ENCODE assay signal across 12 cellular contexts in the genomic region with DNA sequence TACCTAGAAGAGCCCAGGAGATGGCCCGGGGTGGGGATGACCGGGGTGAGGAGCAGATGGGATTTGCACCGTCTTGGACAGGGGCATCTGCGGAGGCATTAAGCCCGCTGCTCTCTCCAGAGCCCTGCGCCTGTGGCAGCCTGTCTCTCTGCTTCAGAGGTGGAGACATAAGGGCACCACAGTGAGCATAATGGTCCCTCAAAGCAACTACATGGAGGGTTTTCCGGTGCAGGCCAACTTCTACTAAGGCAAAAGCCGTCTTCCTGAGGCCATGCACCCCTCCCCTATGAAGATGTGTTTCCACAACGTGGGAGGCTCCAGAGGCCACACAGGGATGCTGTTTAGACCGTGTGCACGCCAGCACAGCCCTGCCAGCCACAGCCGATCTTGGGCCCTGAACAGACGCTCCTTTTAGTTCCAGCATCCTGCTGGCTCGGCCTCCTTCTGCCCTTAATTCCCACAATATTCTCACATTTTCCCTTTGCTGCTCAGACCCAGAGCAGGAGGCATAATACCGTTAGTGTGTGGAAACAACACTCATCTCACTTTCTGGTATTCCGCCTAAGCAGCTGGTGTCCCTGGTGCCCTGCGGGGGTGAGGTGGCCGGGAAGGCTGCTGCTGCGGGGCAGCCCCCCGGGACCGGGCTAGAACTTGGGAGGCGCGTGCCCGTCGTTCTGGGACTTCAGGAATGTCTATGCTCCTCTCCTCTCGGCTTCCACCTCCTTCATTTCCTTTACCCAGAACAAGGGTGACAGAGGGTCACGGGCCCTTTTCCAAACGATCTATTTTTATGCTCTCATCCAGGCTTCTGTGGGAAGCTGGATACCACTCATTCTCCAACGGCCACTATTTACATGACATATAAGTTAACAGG.
DNase-seq lines count a peak whose midpoint lies in the region; ATAC-seq and TF ChIP-seq lines count a peak whose summit lies in the region.
"Had no signal": no experiment of that assay in that cellular context is flagged by ENCODE, and none has a peak within 500 bp of the region (broad histone marks: within the 10 kb centered on the region; RNA-seq: fewer than 3 reads in every experiment).

No MANE protein-coding gene starts in this region.

- no peak for TF ChIP-seq CTCF in left ventricle myocardium inferior (IDR thresholded peaks at IDR 0.05; ENCODE audit: borderline replicate concordance)

- peaks cover 77% of the 10 kb centered on the region for H3K4me1 ChIP-seq in left ventricle myocardium inferior

- peak overlapping the region; percentile 89 for H3K27ac ChIP-seq in left ventricle myocardium inferior (replicated peaks)

- peak overlapping the region; percentile 46 for H3K4me3 ChIP-seq in left ventricle myocardium inferior

- no peaks in the 10 kb centered on the region for H3K27me3 ChIP-seq in left ventricle myocardium inferior (ENCODE audit: low read depth)

- H3K36me3 ChIP-seq in left ventricle myocardium inferior: peaks cover 6% of the 10 kb centered on the region

- H3K9me3 ChIP-seq in left ventricle myocardium inferior (replicated peaks): no peaks in the 10 kb centered on the region

- intact Hi-C loops in left ventricle myocardium inferior (cut with micrococcal nuclease): no loop called here

- ATAC-seq in GM18517 (IDR thresholded peaks at IDR 0.05; ENCODE audit: unreplicated experiment): no peak

- DNase-seq in Ammon's horn (ENCODE audit: low spot score): peak; percentile 75
- peak in 39 of 58 donors; percentile 12 to 86 (median 51) for DNase-seq in anterior cingulate cortex (lab: John Stamatoyannopoulos, UW)
- peak; percentile 54 for DNase-seq in left ventricle myocardium inferior
- DNase-seq in retina: peak; percentile 52
- DNase-seq in stimulated activated CD4-positive, alpha-beta T cell treated with anti-CD3 and anti-CD28 coated beads, Interleukin-2, amount 100 ng/mL, for 48 hours: no peak
- DNase-seq in HT-29 (ENCODE audit: low spot score): no peak
- DNase-seq in SIG-M5 treated with dmso at 0.1 percent for 504 hours (lab: John Stamatoyannopoulos, UW; ENCODE audit: unreplicated experiment): no peak
- DNase-seq: activated T-cell treated with anti-CD3 and anti-CD28 coated beads, Interleukin-2, amount 50 U/mL, for 1 hour; CD4-positive, CD25-positive, alpha-beta regulatory T cell; NCI-H1105; stimulated activated CD4-positive, alpha-beta T cell treated with anti-CD3 and anti-CD28 coated beads, Interleukin-15, amount 100 ng/mL, for 24 hours had no signal

Comparison
In these comparisons a context has a peak if more than half of its experiments do, and no peak if none do; other contexts are left out.
1. DNase-seq: peak in Ammon's horn (single experiment), anterior cingulate cortex (39 of 58), left ventricle myocardium inferior (single experiment) and retina (single experiment); none in stimulated activated CD4-positive, alpha-beta T cell treated with anti-CD3 and anti-CD28 coated beads, Interleukin-2, amount 100 ng/mL, for 48 hours (0 of 2), HT-29 (single experiment) and SIG-M5 treated with dmso at 0.1 percent for 504 hours (single experiment).